8 cellular contexts compared by ENCODE assay signal in the genomic region with DNA sequence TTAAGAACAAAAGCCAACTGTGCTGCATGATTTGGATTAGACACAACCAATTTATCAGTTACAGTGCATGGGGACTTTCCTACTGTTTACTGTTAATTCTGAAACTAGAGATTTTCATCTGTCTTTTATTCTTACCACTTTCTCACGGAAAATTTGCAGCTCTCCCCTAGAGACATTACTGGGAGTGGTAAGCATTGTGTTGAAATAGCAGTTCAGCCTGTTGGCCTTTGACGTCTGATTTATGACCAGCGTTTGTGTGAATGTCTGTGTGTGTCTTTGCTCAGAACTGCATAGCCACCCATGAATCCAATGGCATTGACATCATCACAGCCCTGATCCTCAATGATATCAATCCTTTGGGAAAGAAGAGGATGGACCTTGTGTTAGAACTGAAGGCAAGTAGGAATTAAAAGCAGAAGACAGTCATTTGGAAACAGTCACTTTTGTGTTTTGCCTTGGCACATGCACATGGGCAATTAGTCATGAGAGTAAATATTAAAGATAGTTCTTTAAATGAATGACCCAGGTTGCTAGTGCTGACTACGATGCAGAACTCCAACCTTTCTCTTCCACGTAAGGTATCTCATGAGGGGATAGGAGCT.
A peak's percentile ranks its signal among the peaks of the same experiment; 100 is the strongest.
DNase-seq lines count a peak whose midpoint lies in the region; ATAC-seq and TF ChIP-seq lines count a peak whose summit lies in the region.

No MANE protein-coding gene starts in this region.

- H3K4me1 ChIP-seq in testis (peaks cover 8% of the 10 kb centered on the region), neuronal stem cell (ENCODE audit: control insufficient read depth in 2 of 2, insufficient read depth in 1 of 2, low read depth in 1 of 2, low read length in 2 of 2) (no peaks in the 10 kb centered on the region), BE2C (no peaks in the 10 kb centered on the region)

- H2BK15ac ChIP-seq in neuronal stem cell (ENCODE audit: low read length) = no peak overlapping the region

- H3K23ac ChIP-seq in neuronal stem cell (ENCODE audit: low read depth, low read length, poor library complexity) = no peak overlapping the region

- H3K79me1 ChIP-seq in neuronal stem cell (ENCODE audit: low read depth, low read length) = no peaks in the 10 kb centered on the region

- H4K8ac ChIP-seq in neuronal stem cell (ENCODE audit: low read depth, low read length) = no peak overlapping the region

- no peak overlapping the region for H3K9ac ChIP-seq in neuronal stem cell (ENCODE audit: low read depth, low read length, poor library complexity)

- H3K36me3 Mint-ChIP-seq in activated naive CD4-positive, alpha-beta T cell treated with anti-CD3 and anti-CD28 coated beads, Interleukin-2, amount 50 U/mL, for 24 hours = peaks cover 37% of the 10 kb centered on the region
- H3K36me3 Mint-ChIP-seq in activated T-helper 2 cell treated with anti-CD3 and anti-CD28 coated beads, Interferon-gamma antibody, Interleukin-2, Interleukin-4, amounts not matched to agents 10 μg/mL and 5 μg/mL and 100 μg/mL, durations not matched to agents 14 hours and 24 hours and 36 hours (ENCODE audit: low read depth) = peaks cover 91% of the 10 kb centered on the region
- peaks cover 42% of the 10 kb centered on the region for H3K36me3 Mint-ChIP-seq in natural killer cell treated with Interleukin-12 subunit alpha and Interleukin-12 subunit beta and Interleukin-15 and Interleukin-18, amount 100 ng/mL, for 72 hours

- H3K4me2 ChIP-seq in neuronal stem cell (ENCODE audit: insufficient read depth, low read length, poor library complexity, severe bottlenecking) = no peak overlapping the region

- peaks cover 20% of the 10 kb centered on the region for H3K4me1 Mint-ChIP-seq in activated naive CD4-positive, alpha-beta T cell treated with anti-CD3 and anti-CD28 coated beads, Interleukin-2, amount 50 U/mL, for 24 hours
- H3K4me1 Mint-ChIP-seq in activated T-helper 2 cell treated with anti-CD3 and anti-CD28 coated beads, Interferon-gamma antibody, Interleukin-2, Interleukin-4, amounts not matched to agents 10 μg/mL and 5 μg/mL and 100 μg/mL, durations not matched to agents 14 hours and 24 hours and 36 hours (ENCODE audit: low read depth) = peaks cover 77% of the 10 kb centered on the region
- peaks cover 63 to 69% of the 10 kb centered on the region in 2 donors for H3K4me1 Mint-ChIP-seq in natural killer cell treated with Interleukin-12 subunit alpha and Interleukin-12 subunit beta and Interleukin-15 and Interleukin-18, amount 100 ng/mL, for 72 hours (ENCODE audit: low read depth in 2 of 2)

- H2BK5ac ChIP-seq in neuronal stem cell (ENCODE audit: low read length) = no peak overlapping the region

- WGBS in testis, 2 donors = 78% methylated on average over 5 of the region's 5 CpGs
- no CpG with 5 or more reads among the region's 5 CpGs for WGBS in neuronal stem cell (ENCODE audit: extremely low coverage in 2 of 2, insufficient read length in 2 of 2, insufficient replicate concordance in 1 of 2), 2 donors

- H3K4me3 Mint-ChIP-seq in activated naive CD4-positive, alpha-beta T cell treated with anti-CD3 and anti-CD28 coated beads, Interleukin-2, amount 50 U/mL, for 24 hours = no peak overlapping the region
- peak overlapping the region; percentile 67 for H3K4me3 Mint-ChIP-seq in activated T-helper 2 cell treated with anti-CD3 and anti-CD28 coated beads, Interferon-gamma antibody, Interleukin-2, Interleukin-4, amounts not matched to agents 10 μg/mL and 5 μg/mL and 100 μg/mL, durations not matched to agents 14 hours and 24 hours and 36 hours (ENCODE audit: low read depth)
- peak overlapping the region; percentile 67 for H3K4me3 Mint-ChIP-seq in natural killer cell treated with Interleukin-12 subunit alpha and Interleukin-12 subunit beta and Interleukin-15 and Interleukin-18, amount 100 ng/mL, for 72 hours

- H3K36me3 ChIP-seq in testis (ENCODE audit: low read depth, missing control alignments) (no peaks in the 10 kb centered on the region), neuronal stem cell (replicated peaks in 1 of 2; ENCODE audit: control insufficient read depth in 2 of 2, insufficient read depth in 2 of 2, low read length in 2 of 2) (no peaks in the 10 kb centered on the region), BE2C (peaks cover 17% of the 10 kb centered on the region)

- no peak for DNase-seq in activated naive CD4-positive, alpha-beta T cell treated with anti-CD3 and anti-CD28 coated beads, Interleukin-2, amount 50 U/mL, for 16 hours
- DNase-seq in activated T-helper 2 cell treated with anti-CD3 and anti-CD28 coated beads, Interferon-gamma antibody, Interleukin-2, Interleukin-4, amounts not matched to agents 10 μg/mL and 5 μg/mL and 100 μg/mL, durations not matched to agents 14 hours and 24 hours and 36 hours (ENCODE audit: low spot score) = peak; percentile 37
- DNase-seq in natural killer cell treated with Interleukin-12 subunit alpha and Interleukin-12 subunit beta and Interleukin-15 and Interleukin-18, amount 100 ng/mL, for 72 hours (ENCODE audit: low spot score) = no peak
- DNase-seq in testis = no peak
- DNase-seq in neuronal stem cell (ENCODE audit: low spot score) = no peak
- no peak for DNase-seq in BE2C

- no peak overlapping the region for H2BK120ac ChIP-seq in neuronal stem cell (ENCODE audit: low read depth, low read length)

- H4K91ac ChIP-seq in neuronal stem cell (ENCODE audit: low read depth, low read length, poor library complexity) = no peak overlapping the region

- TF ChIP-seq CTCF in testis (IDR thresholded peaks at IDR 0.05) (no peak), BE2C (IDR thresholded peaks at IDR 0.05; ENCODE audit: low read depth, low read length) (no peak)

- H3K27me3 ChIP-seq in testis (no peaks in the 10 kb centered on the region), neuronal stem cell (ENCODE audit: control insufficient read depth in 3 of 3, insufficient read depth in 3 of 3, low read depth in 1 of 3, low read length in 3 of 3) (no peaks in the 10 kb centered on the region), BE2C (no peaks in the 10 kb centered on the region)

- no peaks in the 10 kb centered on the region for H3K27me3 Mint-ChIP-seq in activated naive CD4-positive, alpha-beta T cell treated with anti-CD3 and anti-CD28 coated beads, Interleukin-2, amount 50 U/mL, for 24 hours
- H3K27me3 Mint-ChIP-seq in activated T-helper 2 cell treated with anti-CD3 and anti-CD28 coated beads, Interferon-gamma antibody, Interleukin-2, Interleukin-4, amounts not matched to agents 10 μg/mL and 5 μg/mL and 100 μg/mL, durations not matched to agents 14 hours and 24 hours and 36 hours (ENCODE audit: low read depth) = no peaks in the 10 kb centered on the region
- H3K27me3 Mint-ChIP-seq in natural killer cell treated with Interleukin-12 subunit alpha and Interleukin-12 subunit beta and Interleukin-15 and Interleukin-18, amount 100 ng/mL, for 72 hours = no peaks in the 10 kb centered on the region

- no peak overlapping the region for H2BK12ac ChIP-seq in neuronal stem cell (ENCODE audit: low read length)

- no peaks in the 10 kb centered on the region for H3K9me3 Mint-ChIP-seq in activated naive CD4-positive, alpha-beta T cell treated with anti-CD3 and anti-CD28 coated beads, Interleukin-2, amount 50 U/mL, for 24 hours
- no peaks in the 10 kb centered on the region for H3K9me3 Mint-ChIP-seq in activated T-helper 2 cell treated with anti-CD3 and anti-CD28 coated beads, Interferon-gamma antibody, Interleukin-2, Interleukin-4, amounts not matched to agents 10 μg/mL and 5 μg/mL and 100 μg/mL, durations not matched to agents 14 hours and 24 hours and 36 hours
- H3K9me3 Mint-ChIP-seq in natural killer cell treated with Interleukin-12 subunit alpha and Interleukin-12 subunit beta and Interleukin-15 and Interleukin-18, amount 100 ng/mL, for 72 hours = no peaks in the 10 kb centered on the region

- no peak overlapping the region for H3K4me3 ChIP-seq in testis
- H3K4me3 ChIP-seq in neuronal stem cell (ENCODE audit: low read length in 2 of 2) = no peak overlapping the region
- no peak overlapping the region for H3K4me3 ChIP-seq in BE2C (ENCODE audit: low read depth, low read length)

- intact Hi-C loops in activated T-helper 2 cell treated with anti-CD3 and anti-CD28 coated beads, Interferon-gamma antibody, Interleukin-2, Interleukin-4, amounts not matched to agents 10 μg/mL and 5 μg/mL and 100 μg/mL, durations not matched to agents 14 hours and 24 hours and 36 hours (cut with micrococcal nuclease) = loop anchor here (1.0 to 5.0 kb wide), 13 partner anchors 22 to 345 kb away; a partner anchor contains a TSS
- intact Hi-C loops in testis (cut with DNase I; ENCODE audit: low total_unique reads) = no loop called here

- no peak overlapping the region for H2AK5ac ChIP-seq in neuronal stem cell (ENCODE audit: low read depth, low read length)

- no peak overlapping the region for H3K14ac ChIP-seq in neuronal stem cell (ENCODE audit: low read length)

- no peak overlapping the region for H3K18ac ChIP-seq in neuronal stem cell (ENCODE audit: low read length)

- ATAC-seq in HG03045 (IDR thresholded peaks at IDR 0.05; ENCODE audit: unreplicated experiment) = peak; percentile 69
- ATAC-seq in natural killer cell treated with Interleukin-12 subunit alpha and Interleukin-12 subunit beta and Interleukin-15 and Interleukin-18, amount 100 ng/mL, for 72 hours = peak; percentile 90

- no peak overlapping the region for H3K27ac ChIP-seq in testis
- H3K27ac ChIP-seq in neuronal stem cell (replicated peaks; ENCODE audit: low read length) = no peak overlapping the region

- TF ChIP-seq POLR2A in testis (IDR thresholded peaks at IDR 0.05) = no peak

- H3K9me3 ChIP-seq in testis (no peaks in the 10 kb centered on the region), neuronal stem cell (replicated peaks in 1 of 2; ENCODE audit: control insufficient read depth in 2 of 2, insufficient read depth in 1 of 2, low read depth in 1 of 2, low read length in 2 of 2) (no peaks in the 10 kb centered on the region), BE2C (no peaks in the 10 kb centered on the region)

- no peak overlapping the region for H3K4ac ChIP-seq in neuronal stem cell (ENCODE audit: low read length)

- H3K27ac Mint-ChIP-seq in activated naive CD4-positive, alpha-beta T cell treated with anti-CD3 and anti-CD28 coated beads, Interleukin-2, amount 50 U/mL, for 24 hours = peak overlapping the region; percentile 83
- peak overlapping the region; percentile 100 for H3K27ac Mint-ChIP-seq in activated T-helper 2 cell treated with anti-CD3 and anti-CD28 coated beads, Interferon-gamma antibody, Interleukin-2, Interleukin-4, amounts not matched to agents 10 μg/mL and 5 μg/mL and 100 μg/mL, durations not matched to agents 14 hours and 24 hours and 36 hours
- H3K27ac Mint-ChIP-seq in natural killer cell treated with Interleukin-12 subunit alpha and Interleukin-12 subunit beta and Interleukin-15 and Interleukin-18, amount 100 ng/mL, for 72 hours = peak overlapping the region; percentile 91 to 97

- no peak overlapping the region for H2AFZ ChIP-seq in neuronal stem cell (ENCODE audit: low read length)
